In the genomic region with DNA sequence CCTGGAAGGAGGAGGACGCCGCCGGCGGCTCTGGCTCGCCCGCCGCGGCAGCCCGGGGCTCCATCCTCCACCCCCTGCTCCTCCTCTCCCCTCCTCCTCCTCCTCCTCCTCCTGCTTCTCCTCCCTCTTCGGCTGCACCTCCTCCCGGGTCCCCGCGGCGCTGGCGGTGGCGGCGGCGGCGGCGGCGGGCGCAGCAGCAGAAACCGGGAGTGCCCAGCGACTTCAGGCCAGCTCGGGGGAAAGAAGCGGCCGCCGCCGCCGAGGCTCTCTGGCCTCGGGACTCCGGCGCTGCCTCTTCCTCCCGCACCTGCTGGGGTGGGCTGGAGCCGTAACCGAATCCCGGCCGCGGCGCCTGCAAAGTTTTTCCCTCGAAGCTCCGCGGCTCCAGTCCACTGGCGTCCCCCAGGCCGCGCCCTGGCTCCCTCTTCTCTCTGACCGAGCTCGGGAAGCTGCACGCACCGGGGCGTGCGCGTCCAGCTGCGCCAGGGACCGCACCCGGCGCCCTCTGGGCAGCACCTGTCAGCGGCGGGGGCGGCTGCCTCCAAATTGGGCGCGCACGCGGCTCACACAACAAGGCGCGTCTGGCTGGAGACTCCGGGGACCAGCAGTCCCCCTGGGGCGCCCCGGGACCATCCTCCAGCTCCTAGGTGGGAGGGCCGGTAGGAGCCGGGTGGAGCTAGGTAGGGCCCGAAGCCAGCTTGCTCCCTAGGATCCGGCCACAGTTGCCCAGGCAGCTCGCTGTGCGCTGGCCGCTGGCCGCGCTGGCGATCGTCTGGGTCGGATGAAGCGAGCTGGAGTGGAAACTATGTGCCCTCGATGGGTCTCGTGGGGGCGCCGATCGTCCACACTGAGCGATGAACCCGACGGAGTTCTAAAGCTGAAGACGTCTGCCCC, we compare ENCODE assay signal across 1 cellular context.
TF ChIP-seq lines count a peak whose summit lies in the region.

A gene (minus strand): TSS at position 583 of the 894 bp plus-strand sequence.

TF ChIP-seq in K562, 482 proteins besides CTCF, POLR2A, EP300 and RAD21 (continued from another document):
- TF ChIP-seq, protein P1, sequence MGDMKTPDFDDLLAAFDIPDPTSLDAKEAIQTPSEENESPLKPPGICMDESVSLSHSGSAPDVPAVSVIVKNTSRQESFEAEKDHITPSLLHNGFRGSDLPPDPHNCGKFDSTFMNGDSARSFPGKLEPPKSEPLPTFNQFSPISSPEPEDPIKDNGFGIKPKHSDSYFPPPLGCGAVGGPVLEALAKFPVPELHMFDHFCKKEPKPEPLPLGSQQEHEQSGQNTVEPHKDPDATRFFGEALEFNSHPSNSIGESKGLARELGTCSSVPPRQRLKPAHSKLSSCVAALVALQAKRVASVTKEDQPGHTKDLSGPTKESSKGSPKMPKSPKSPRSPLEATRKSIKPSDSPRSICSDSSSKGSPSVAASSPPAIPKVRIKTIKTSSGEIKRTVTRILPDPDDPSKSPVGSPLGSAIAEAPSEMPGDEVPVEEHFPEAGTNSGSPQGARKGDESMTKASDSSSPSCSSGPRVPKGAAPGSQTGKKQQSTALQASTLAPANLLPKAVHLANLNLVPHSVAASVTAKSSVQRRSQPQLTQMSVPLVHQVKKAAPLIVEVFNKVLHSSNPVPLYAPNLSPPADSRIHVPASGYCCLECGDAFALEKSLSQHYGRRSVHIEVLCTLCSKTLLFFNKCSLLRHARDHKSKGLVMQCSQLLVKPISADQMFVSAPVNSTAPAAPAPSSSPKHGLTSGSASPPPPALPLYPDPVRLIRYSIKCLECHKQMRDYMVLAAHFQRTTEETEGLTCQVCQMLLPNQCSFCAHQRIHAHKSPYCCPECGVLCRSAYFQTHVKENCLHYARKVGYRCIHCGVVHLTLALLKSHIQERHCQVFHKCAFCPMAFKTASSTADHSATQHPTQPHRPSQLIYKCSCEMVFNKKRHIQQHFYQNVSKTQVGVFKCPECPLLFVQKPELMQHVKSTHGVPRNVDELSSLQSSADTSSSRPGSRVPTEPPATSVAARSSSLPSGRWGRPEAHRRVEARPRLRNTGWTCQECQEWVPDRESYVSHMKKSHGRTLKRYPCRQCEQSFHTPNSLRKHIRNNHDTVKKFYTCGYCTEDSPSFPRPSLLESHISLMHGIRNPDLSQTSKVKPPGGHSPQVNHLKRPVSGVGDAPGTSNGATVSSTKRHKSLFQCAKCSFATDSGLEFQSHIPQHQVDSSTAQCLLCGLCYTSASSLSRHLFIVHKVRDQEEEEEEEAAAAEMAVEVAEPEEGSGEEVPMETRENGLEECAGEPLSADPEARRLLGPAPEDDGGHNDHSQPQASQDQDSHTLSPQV (IDR thresholded peaks at IDR 0.05) = no peak
- TF ChIP-seq ZNF174 (CRISPR knock-in tag; IDR thresholded peaks at IDR 0.05) (no peak), MECOM (CRISPR knock-in tag; IDR thresholded peaks at IDR 0.05) (no peak), SAP30 (IDR thresholded peaks at IDR 0.05; ENCODE audit: borderline replicate concordance, insufficient read depth, low read depth, low read length, poor library complexity, severe bottlenecking) (no peak), SAFB (IDR thresholded peaks at IDR 0.05; ENCODE audit: borderline replicate concordance, low read depth, low read length) (0 out of 2 replicates have a peak, but pooled peaks have one; percentile 10), CTBP1 (IDR thresholded peaks at IDR 0.05; ENCODE audit: borderline replicate concordance) (no peak), HNRNPK (IDR thresholded peaks at IDR 0.05; ENCODE audit: low read depth, low read length, poor library complexity, severe bottlenecking) (peak; percentile 41), NRF1 (conservative IDR thresholded peaks at IDR 0.05 in 1 of 2, IDR thresholded peaks at IDR 0.05 in 1 of 2) (peak in 1 of 2 experiments; percentile 35; a peak in 2 of 4 replicates)
- TF ChIP-seq, protein P2, sequence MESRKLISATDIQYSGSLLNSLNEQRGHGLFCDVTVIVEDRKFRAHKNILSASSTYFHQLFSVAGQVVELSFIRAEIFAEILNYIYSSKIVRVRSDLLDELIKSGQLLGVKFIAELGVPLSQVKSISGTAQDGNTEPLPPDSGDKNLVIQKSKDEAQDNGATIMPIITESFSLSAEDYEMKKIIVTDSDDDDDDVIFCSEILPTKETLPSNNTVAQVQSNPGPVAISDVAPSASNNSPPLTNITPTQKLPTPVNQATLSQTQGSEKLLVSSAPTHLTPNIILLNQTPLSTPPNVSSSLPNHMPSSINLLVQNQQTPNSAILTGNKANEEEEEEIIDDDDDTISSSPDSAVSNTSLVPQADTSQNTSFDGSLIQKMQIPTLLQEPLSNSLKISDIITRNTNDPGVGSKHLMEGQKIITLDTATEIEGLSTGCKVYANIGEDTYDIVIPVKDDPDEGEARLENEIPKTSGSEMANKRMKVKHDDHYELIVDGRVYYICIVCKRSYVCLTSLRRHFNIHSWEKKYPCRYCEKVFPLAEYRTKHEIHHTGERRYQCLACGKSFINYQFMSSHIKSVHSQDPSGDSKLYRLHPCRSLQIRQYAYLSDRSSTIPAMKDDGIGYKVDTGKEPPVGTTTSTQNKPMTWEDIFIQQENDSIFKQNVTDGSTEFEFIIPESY (CRISPR knock-in tag; IDR thresholded peaks at IDR 0.05) = 0 out of 2 replicates have a peak, but pooled peaks have one; percentile 21
- TF ChIP-seq, protein P3, sequence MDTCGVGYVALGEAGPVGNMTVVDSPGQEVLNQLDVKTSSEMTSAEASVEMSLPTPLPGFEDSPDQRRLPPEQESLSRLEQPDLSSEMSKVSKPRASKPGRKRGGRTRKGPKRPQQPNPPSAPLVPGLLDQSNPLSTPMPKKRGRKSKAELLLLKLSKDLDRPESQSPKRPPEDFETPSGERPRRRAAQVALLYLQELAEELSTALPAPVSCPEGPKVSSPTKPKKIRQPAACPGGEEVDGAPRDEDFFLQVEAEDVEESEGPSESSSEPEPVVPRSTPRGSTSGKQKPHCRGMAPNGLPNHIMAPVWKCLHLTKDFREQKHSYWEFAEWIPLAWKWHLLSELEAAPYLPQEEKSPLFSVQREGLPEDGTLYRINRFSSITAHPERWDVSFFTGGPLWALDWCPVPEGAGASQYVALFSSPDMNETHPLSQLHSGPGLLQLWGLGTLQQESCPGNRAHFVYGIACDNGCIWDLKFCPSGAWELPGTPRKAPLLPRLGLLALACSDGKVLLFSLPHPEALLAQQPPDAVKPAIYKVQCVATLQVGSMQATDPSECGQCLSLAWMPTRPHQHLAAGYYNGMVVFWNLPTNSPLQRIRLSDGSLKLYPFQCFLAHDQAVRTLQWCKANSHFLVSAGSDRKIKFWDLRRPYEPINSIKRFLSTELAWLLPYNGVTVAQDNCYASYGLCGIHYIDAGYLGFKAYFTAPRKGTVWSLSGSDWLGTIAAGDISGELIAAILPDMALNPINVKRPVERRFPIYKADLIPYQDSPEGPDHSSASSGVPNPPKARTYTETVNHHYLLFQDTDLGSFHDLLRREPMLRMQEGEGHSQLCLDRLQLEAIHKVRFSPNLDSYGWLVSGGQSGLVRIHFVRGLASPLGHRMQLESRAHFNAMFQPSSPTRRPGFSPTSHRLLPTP (IDR thresholded peaks at IDR 0.05; ENCODE audit: borderline replicate concordance, extremely low read depth, insufficient read length) = no peak
